22 cellular contexts compared by ENCODE assay signal in genomic region chr6:33066917-33067521, GRCh38.
"Had no signal": no experiment of that assay in that cellular context is flagged by ENCODE, and none has a peak within 500 bp of the region (broad histone marks: within the 10 kb centered on the region; RNA-seq: fewer than 3 reads in every experiment).

No MANE protein-coding gene starts in this region.

- ATAC-seq: effector memory CD8-positive, alpha-beta T cell; gastroesophageal sphincter; left cardiac atrium; lower lobe of right lung; right lobe of liver; stimulated activated effector memory CD8-positive, alpha-beta T cell treated with anti-CD3 and anti-CD28 coated beads, Interleukin-12 subunit alpha, Interleukin-12 subunit beta, amount 100 ng/mL, for 72 hours; stimulated activated naive CD8-positive, alpha-beta T cell treated with anti-CD3 and anti-CD28 coated beads, Interleukin-15, amount 100 ng/mL, for 72 hours had no signal

- H3K27ac Mint-ChIP-seq: nephron; stimulated activated effector memory CD8-positive, alpha-beta T cell treated with anti-CD3 and anti-CD28 coated beads, Interleukin-12 subunit alpha, Interleukin-12 subunit beta, amount 100 ng/mL, for 72 hours; stimulated activated naive CD8-positive, alpha-beta T cell treated with anti-CD3 and anti-CD28 coated beads, Interleukin-15, amount 100 ng/mL, for 72 hours had no signal

- H2AFZ ChIP-seq: parathyroid adenoma had no signal

- DNase-seq: effector memory CD8-positive, alpha-beta T cell; esophagus squamous epithelium; foreskin fibroblast; glutamatergic neuron; kidney; left cardiac atrium; left ventricle myocardium inferior; lower lobe of right lung; mesenchymal stem cell; midbrain; right lobe of liver; stimulated activated CD4-positive, alpha-beta T cell treated with anti-CD3 and anti-CD28 coated beads, Interleukin-4, amount 100 ng/mL, for 1 hour; stimulated activated CD8-positive, alpha-beta memory T cell treated with anti-CD3 and anti-CD28 coated beads, Interleukin-4, amount 100 ng/mL, for 48 hours; stimulated activated naive CD8-positive, alpha-beta T cell treated with anti-CD3 and anti-CD28 coated beads, Interleukin-15, amount 100 ng/mL, for 72 hours; testis; transverse colon had no signal

- FAIRE-seq: kidney had no signal

- H3K4me1 Mint-ChIP-seq: nephron had no signal

- H3K4me1 ChIP-seq: esophagus squamous epithelium, gastroesophageal sphincter, prostate gland, right lobe of liver, testis, transverse colon had no signal

- H3K79me2 ChIP-seq: parathyroid adenoma had no signal

- H3K36me3 ChIP-seq: prostate gland, right lobe of liver, transverse colon had no signal

- H3K27ac ChIP-seq: epithelial cell of prostate, esophagus squamous epithelium, gastroesophageal sphincter, left ventricle myocardium inferior, lower lobe of right lung, parathyroid adenoma, prostate gland, right lobe of liver, testis, transverse colon had no signal

- H3K27me3 Mint-ChIP-seq: effector memory CD8-positive, alpha-beta T cell; stimulated activated naive CD8-positive, alpha-beta T cell treated with anti-CD3 and anti-CD28 coated beads, Interleukin-15, amount 100 ng/mL, for 72 hours had no signal

- H3K9me3 Mint-ChIP-seq: effector memory CD8-positive, alpha-beta T cell; stimulated activated naive CD8-positive, alpha-beta T cell treated with anti-CD3 and anti-CD28 coated beads, Interleukin-15, amount 100 ng/mL, for 72 hours had no signal

- H3K9ac ChIP-seq: parathyroid adenoma had no signal

- H3K4me3 Mint-ChIP-seq: effector memory CD8-positive, alpha-beta T cell; nephron; stimulated activated effector memory CD8-positive, alpha-beta T cell treated with anti-CD3 and anti-CD28 coated beads, Interleukin-12 subunit alpha, Interleukin-12 subunit beta, amount 100 ng/mL, for 72 hours; stimulated activated naive CD8-positive, alpha-beta T cell treated with anti-CD3 and anti-CD28 coated beads, Interleukin-15, amount 100 ng/mL, for 72 hours had no signal

- H3K9me3 ChIP-seq: esophagus squamous epithelium, gastroesophageal sphincter, lower lobe of right lung, prostate gland, right lobe of liver, testis, transverse colon had no signal

- H3K4me3 ChIP-seq: esophagus squamous epithelium, gastroesophageal sphincter, left ventricle myocardium inferior, lower lobe of right lung, prostate gland, right lobe of liver, testis, transverse colon had no signal

- H3K27me3 ChIP-seq: esophagus squamous epithelium, gastroesophageal sphincter, right lobe of liver, testis, transverse colon had no signal
